ENCODE assay signal across 17 cellular contexts in the genomic region with DNA sequence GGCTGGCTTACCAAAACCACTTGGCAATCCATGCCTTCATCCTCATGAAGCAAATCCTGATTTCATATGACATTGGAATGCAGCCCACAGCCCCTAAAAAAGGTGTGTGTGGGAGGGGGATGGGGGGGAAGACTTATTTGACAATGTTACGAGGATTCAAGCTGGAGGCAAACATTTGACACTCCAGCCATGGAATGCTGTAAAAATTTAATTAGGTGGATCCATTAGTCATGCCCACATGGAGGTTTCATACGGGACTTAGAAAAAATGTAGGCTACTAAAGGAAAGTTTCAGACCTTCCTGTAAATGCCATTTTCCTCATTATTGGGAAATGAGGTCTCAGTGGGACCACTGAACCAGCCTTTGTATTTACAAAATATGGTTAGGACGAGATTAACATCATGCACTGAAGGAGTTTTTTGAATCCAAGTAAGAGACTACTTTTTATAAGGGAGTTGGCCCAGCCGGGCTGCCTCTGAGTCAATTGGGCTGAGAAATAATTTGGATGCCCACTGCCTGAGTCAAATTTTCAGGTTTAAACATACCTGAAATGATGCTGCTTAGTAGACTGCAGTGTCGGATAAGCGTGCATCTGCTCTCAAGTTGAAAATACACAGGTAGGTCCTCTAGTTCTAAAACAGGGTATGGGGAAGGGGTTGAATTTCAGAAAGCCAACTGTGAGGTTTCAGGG. TPM values are rescaled to one million over a fixed set of nuclear protein-coding genes. Genes with fewer than 3 reads are reported as not detected.
A peak's percentile ranks its signal among the peaks of the same experiment; 100 is the strongest.
DNase-seq lines count a peak whose midpoint lies in the region; ATAC-seq, FAIRE-seq and TF ChIP-seq lines count a peak whose summit lies in the region.
"Had no signal": no experiment of that assay in that cellular context is flagged by ENCODE, and none has a peak within 500 bp of the region (broad histone marks: within the 10 kb centered on the region; RNA-seq: fewer than 3 reads in every experiment).

No MANE protein-coding gene starts in this region.

- H2AFZ ChIP-seq in mammary epithelial cell (ENCODE audit: low read depth, low read length) = peak overlapping the region; percentile 64
- no peak overlapping the region for H2AFZ ChIP-seq in OCI-LY7 (ENCODE audit: low read length)
- H2AFZ ChIP-seq: GM23338 had no signal

- H3K9me2 ChIP-seq in OCI-LY7 (ENCODE audit: insufficient read depth, low read length) = no peaks in the 10 kb centered on the region

- peak overlapping the region; percentile 87 for H3K27ac ChIP-seq in mammary epithelial cell (ENCODE audit: insufficient read depth, low read depth, low read length)
- H3K27ac ChIP-seq in OCI-LY7 (ENCODE audit: low read depth, low read length, poor library complexity, severe bottlenecking) = no peak overlapping the region

- H3K9ac ChIP-seq in mammary epithelial cell (ENCODE audit: insufficient read depth, low read length) = peak overlapping the region; percentile 60

- dilution Hi-C loops in mammary epithelial cell (cut with HindIII; ENCODE audit: low sequenced_read_pairs) = no loop called here

- CTCF ChIA-PET in mammary epithelial cell (lab: Charles Lee; ENCODE audit: low non-redundant PET) (no interaction called here), OCI-LY7 (lab: Charles Lee; ENCODE audit: unreplicated experiment) (no interaction called here)

- no TSS peak for BruUV-seq in mammary epithelial cell (replicated peaks; lab: Mats Ljungman, UMichigan)
- BruUV-seq in OCI-LY7 (replicated peaks; lab: Mats Ljungman, UMichigan) = no TSS peak

- 7% methylated on average over 6 of the region's 6 CpGs for WGBS in mammary epithelial cell (ENCODE audit: low coverage, missing lambda C conversion rate)

- H4K20me1 ChIP-seq in mammary epithelial cell (ENCODE audit: insufficient read depth, low read length) = no peaks in the 10 kb centered on the region
- H4K20me1 ChIP-seq in OCI-LY7 (ENCODE audit: insufficient read depth, low read length) = no peaks in the 10 kb centered on the region

- intact Hi-C loops in mammary epithelial cell (cut with micrococcal nuclease) (no loop called here), OCI-LY7 (cut with micrococcal nuclease; ENCODE audit: unreplicated experiment) (no loop called here)

- H3K4me1 ChIP-seq in mammary epithelial cell (ENCODE audit: insufficient read depth, low read length) (peaks cover 42% of the 10 kb centered on the region), OCI-LY7 (ENCODE audit: insufficient read depth, low read length, poor library complexity, severe bottlenecking) (no peaks in the 10 kb centered on the region)
- H3K4me1 ChIP-seq: BE2C had no signal

- no peak for FAIRE-seq in urothelium cell line (lab: Jason Lieb, UNC)
- FAIRE-seq: D721Med had no signal

- peak overlapping the region; percentile 76 for H3K4me2 ChIP-seq in mammary epithelial cell (ENCODE audit: insufficient read depth, low read depth, low read length)
- no peak overlapping the region for H3K4me2 ChIP-seq in OCI-LY7 (ENCODE audit: low read length)
- H3K4me2 ChIP-seq: GM23338 had no signal

- in situ Hi-C loops in mammary epithelial cell (cut with MboI; ENCODE audit: low sequenced_read_pairs in 2 of 2) = no loop called here

- H3K36me3 ChIP-seq in mammary epithelial cell (ENCODE audit: insufficient read depth, low read length) = no peaks in the 10 kb centered on the region
- no peaks in the 10 kb centered on the region for H3K36me3 ChIP-seq in OCI-LY7 (ENCODE audit: insufficient read depth, low read length)
- H3K36me3 ChIP-seq: BE2C had no signal

- no peaks in the 10 kb centered on the region for H3K27me3 ChIP-seq in mammary epithelial cell (ENCODE audit: insufficient read depth, low read length)
- H3K27me3 ChIP-seq: BE2C had no signal

- H3K9me3 ChIP-seq in mammary epithelial cell (replicated peaks; ENCODE audit: insufficient read depth, low read length) (no peaks in the 10 kb centered on the region), OCI-LY7 (ENCODE audit: low read length) (no peaks in the 10 kb centered on the region)
- H3K9me3 ChIP-seq: BE2C had no signal

- TF ChIP-seq CTCF in mammary epithelial cell (conservative IDR thresholded peaks at IDR 0.05 in 1 of 2, IDR thresholded peaks at IDR 0.05 in 1 of 2; ENCODE audit: extremely low read depth in 1 of 2, insufficient read depth in 1 of 2, low read depth in 1 of 2, low read length in 2 of 2) = no peak
- TF ChIP-seq CTCF in OCI-LY7 (conservative IDR thresholded peaks at IDR 0.05; ENCODE audit: low read length) = no peak

- H3K4me3 ChIP-seq in mammary epithelial cell (replicated peaks in 1 of 3; ENCODE audit: insufficient read depth in 1 of 3, low read depth in 2 of 3, low read length in 3 of 3) = peak overlapping the region; percentile 29 to 47 (median 34)
- no peak overlapping the region for H3K4me3 ChIP-seq in OCI-LY7 (ENCODE audit: low read depth, low read length, poor library complexity, severe bottlenecking)
- H3K4me3 ChIP-seq: GM23338 had no signal

- no peak for ATAC-seq in GM18870 (IDR thresholded peaks at IDR 0.05; ENCODE audit: unreplicated experiment)
- ATAC-seq: CD8-positive, alpha-beta T cell; GM23338 had no signal

- H3K79me2 ChIP-seq in mammary epithelial cell (ENCODE audit: insufficient read depth, low read length) (peaks cover 3% of the 10 kb centered on the region), OCI-LY7 (ENCODE audit: insufficient read depth, low read depth, low read length) (no peaks in the 10 kb centered on the region)

- POLR2A ChIA-PET in OCI-LY7 (lab: Charles Lee) = no interaction called here

- DNase-seq in HK-2 (ENCODE audit: unreplicated experiment) (peak; percentile 6), mammary epithelial cell (peak; percentile 74), kidney tubule cell (ENCODE audit: low spot score) (peak; percentile 89), urothelium cell line (ENCODE audit: low spot score) (peak; percentile 48), OCI-LY7 (ENCODE audit: low spot score) (no peak), GOT3 (lab: John Stamatoyannopoulos, UW) (no peak)
- DNase-seq: BE2C; CD8-positive, alpha-beta T cell; GDM1; Karpas-422; NCI-H1436; NCI-H2029 treated with DMSO at 0.1 percent for 48 hours; NCI-H510A; RPMI8226 had no signal

RNA-seq across cellular contexts. Expression of gene MAF, which starts 44.6 kb away (rescaled TPM):
- total RNA-seq in mammary epithelial cell (10 to 100 TPM; 10.3 to 27.0 TPM), OCI-LY7 (2022) (not detected in 2 replicates)
- polyA plus RNA-seq in mammary epithelial cell = 3.2 TPM
- 3.1 TPM for polyA minus RNA-seq in mammary epithelial cell
- not detected in 2 replicates for total RNA-seq in OCI-LY7 (2014; rRNA removed; shearing (Covaris generic))

Comparison
In these comparisons a context has a peak if more than half of its experiments do, and no peak if none do; other contexts are left out.
1. DNase-seq: peak in HK-2 (single experiment), mammary epithelial cell (single experiment), kidney tubule cell (single experiment) and urothelium cell line (single experiment); none in OCI-LY7 (single experiment) and GOT3 (single experiment).
2. RNA of gene MAF, which starts 44.6 kb away (total RNA-seq): 10.3 to 27.0 TPM in mammary epithelial cell; not detected in OCI-LY7; every median in the first group is over 10 times any median in the second.